Comparison of ENCODE assay signal across 26 cellular contexts in genomic region chr4:151395873-151396272, GRCh38. TPM values are rescaled to one million over a fixed set of nuclear protein-coding genes. Genes with fewer than 3 reads are reported as not detected.
DNase-seq lines count a peak whose midpoint lies in the region; ATAC-seq, FAIRE-seq and TF ChIP-seq lines count a peak whose summit lies in the region.
"Had no signal": no experiment of that assay in that cellular context is flagged by ENCODE, and none has a peak within 500 bp of the region (broad histone marks: within the 10 kb centered on the region; RNA-seq: fewer than 3 reads in every experiment).

No MANE protein-coding gene starts in this region.

- no peak overlapping the region for H2BK15ac ChIP-seq in IMR-90 (ENCODE audit: low read depth, low read length)

- H3K4me1 Mint-ChIP-seq in activated naive CD4-positive, alpha-beta T cell treated with anti-CD3 and anti-CD28 coated beads, Interleukin-2, amount 50 U/mL, for 24 hours = no peaks in the 10 kb centered on the region
- no peaks in the 10 kb centered on the region for H3K4me1 Mint-ChIP-seq in activated naive CD4-positive, alpha-beta T cell treated with anti-CD3 and anti-CD28 coated beads, Interleukin-2, amount 10 ng/mL, durations not matched to agents 7 days and 5 days
- H3K4me1 Mint-ChIP-seq: B cell had no signal

- H3K36me3 Mint-ChIP-seq in activated naive CD4-positive, alpha-beta T cell treated with anti-CD3 and anti-CD28 coated beads, Interleukin-2, amount 50 U/mL, for 24 hours = no peaks in the 10 kb centered on the region
- no peaks in the 10 kb centered on the region for H3K36me3 Mint-ChIP-seq in activated naive CD4-positive, alpha-beta T cell treated with anti-CD3 and anti-CD28 coated beads, Interleukin-2, amount 10 ng/mL, durations not matched to agents 7 days and 5 days
- H3K36me3 Mint-ChIP-seq: CD8-positive, alpha-beta T cell had no signal

- H3K9me1 ChIP-seq in IMR-90 (ENCODE audit: insufficient read depth, low read length) = no peaks in the 10 kb centered on the region

- H3K14ac ChIP-seq in IMR-90 (replicated peaks; ENCODE audit: low read depth, low read length) = no peak overlapping the region

- H2BK5ac ChIP-seq in IMR-90 (ENCODE audit: low read depth, low read length, poor library complexity, severe bottlenecking) = no peak overlapping the region

- ATAC-seq in A549 (no peak), IMR-90 (ENCODE audit: low read depth) (no peak), HG02588 (IDR thresholded peaks at IDR 0.05; ENCODE audit: unreplicated experiment) (no peak)
- ATAC-seq: CD8-positive, alpha-beta T cell; GM12878 had no signal

- H3K4me1 ChIP-seq in A549 = no peaks in the 10 kb centered on the region
- no peaks in the 10 kb centered on the region for H3K4me1 ChIP-seq in IMR-90 (ENCODE audit: control insufficient read depth, insufficient read depth, low read length)
- H3K4me1 ChIP-seq: BLaER1 treated with 17β-estradiol and CSF1 and Interleukin-3, amounts not matched to agents 10 nM and 100 nM; Caco-2 had no signal

- no peak for TF ChIP-seq EP300 in A549 (IDR thresholded peaks at IDR 0.05)

- no peak overlapping the region for H4K5ac ChIP-seq in IMR-90 (ENCODE audit: low read depth, low read length)

- no peak overlapping the region for H2AK5ac ChIP-seq in IMR-90 (ENCODE audit: low read depth, low read length)

- H2BK120ac ChIP-seq in IMR-90 (ENCODE audit: low read depth, low read length) = no peak overlapping the region

- no peaks in the 10 kb centered on the region for H3K79me1 ChIP-seq in IMR-90 (ENCODE audit: low read depth in 1 of 2, low read length in 2 of 2)

- H4K91ac ChIP-seq in IMR-90 (ENCODE audit: insufficient read depth, low read depth, low read length) = no peak overlapping the region

- H4K8ac ChIP-seq in IMR-90 (ENCODE audit: low read depth in 2 of 2, low read length in 2 of 2) = no peak overlapping the region

- in situ Hi-C loops in IMR-90 (cut with MboI; ENCODE audit: low sequenced_read_pairs) = no loop called here

- no peak overlapping the region for H3K9ac ChIP-seq in IMR-90 (ENCODE audit: low read depth, low read length)
- H3K9ac ChIP-seq: BLaER1 treated with 17β-estradiol and CSF1 and Interleukin-3, amounts not matched to agents 10 nM and 100 nM had no signal

- H3K4me2 ChIP-seq in A549 = no peak overlapping the region
- no peak overlapping the region for H3K4me2 ChIP-seq in IMR-90 (ENCODE audit: low read depth, low read length)
- H3K4me2 ChIP-seq: BLaER1 treated with 17β-estradiol and CSF1 and Interleukin-3, amounts not matched to agents 10 nM and 100 nM had no signal

- no peaks in the 10 kb centered on the region for H3K27me3 Mint-ChIP-seq in activated naive CD4-positive, alpha-beta T cell treated with anti-CD3 and anti-CD28 coated beads, Interleukin-2, amount 50 U/mL, for 24 hours
- no peaks in the 10 kb centered on the region for H3K27me3 Mint-ChIP-seq in activated naive CD4-positive, alpha-beta T cell treated with anti-CD3 and anti-CD28 coated beads, Interleukin-2, amount 10 ng/mL, durations not matched to agents 7 days and 5 days

- H2AFZ ChIP-seq in IMR-90 (replicated peaks; ENCODE audit: low read length, poor library complexity) = no peak overlapping the region

- H3K27ac ChIP-seq in A549 (no peak overlapping the region), IMR-90 (ENCODE audit: insufficient read depth, low read length) (no peak overlapping the region)
- H3K27ac ChIP-seq: 22Rv1; BLaER1 treated with 17β-estradiol and CSF1 and Interleukin-3, amounts not matched to agents 10 nM and 100 nM; C4-2B had no signal

- H3K9me3 ChIP-seq in A549 (no peaks in the 10 kb centered on the region), IMR-90 (ENCODE audit: control insufficient read depth, insufficient read depth, low read length) (no peaks in the 10 kb centered on the region)
- H3K9me3 ChIP-seq: Caco-2 had no signal

- no peak for FAIRE-seq in A549 (lab: Jason Lieb, UNC)
- FAIRE-seq: GM12878, GM12892, GM18507 had no signal

- dilution Hi-C loops in IMR-90 (cut with HindIII; ENCODE audit: low sequenced_read_pairs, unreplicated experiment) = no loop called here

- DNase-seq in activated naive CD4-positive, alpha-beta T cell treated with anti-CD3 and anti-CD28 coated beads, Interleukin-2, amount 10 ng/mL, durations not matched to agents 7 days and 5 days = no peak
- DNase-seq in A549 (ENCODE audit: low read depth in 1 of 2, low spot score in 1 of 2) = no peak
- no peak for DNase-seq in IMR-90
- DNase-seq in AG20443 (ENCODE audit: low spot score) = no peak
- DNase-seq: ACHN; AML-193; Caco-2; CD4-positive, alpha-beta T cell; CD8-positive, alpha-beta T cell; DMS 273 treated with DMSO at 0.1 percent for 48 hours; DMS153; DMS53; DMS79; DND-41; EL; GDM1 had no signal

- no peak overlapping the region for H3K56ac ChIP-seq in IMR-90 (ENCODE audit: extremely low read depth, insufficient read depth, low read length)

- no peak overlapping the region for H3K18ac ChIP-seq in IMR-90 (ENCODE audit: low read depth, low read length)

- CTCF ChIA-PET in activated naive CD4-positive, alpha-beta T cell treated with anti-CD3 and anti-CD28 coated beads, Interleukin-2, amount 10 ng/mL, durations not matched to agents 7 days and 5 days (lab: Charles Lee) = no interaction called here
- CTCF ChIA-PET in A549 (lab: Yijun Ruan, JAX) = interaction anchor here (1.0 kb wide), 1 partner anchor 217 kb away, joined by 3 read pairs; no protein-coding TSS in a partner anchor
- CTCF ChIA-PET in IMR-90 (lab: Yijun Ruan, JAX) = no interaction called here

- intact Hi-C loops in IMR-90 (cut with micrococcal nuclease) = no loop called here

- no peaks in the 10 kb centered on the region for H3K27me3 ChIP-seq in IMR-90 (ENCODE audit: control insufficient read depth, insufficient read depth, low read length)
- H3K27me3 ChIP-seq: BLaER1 treated with 17β-estradiol and CSF1 and Interleukin-3, amounts not matched to agents 10 nM and 100 nM had no signal

- H3K23ac ChIP-seq in IMR-90 (ENCODE audit: low read depth, low read length) = no peak overlapping the region

- TF ChIP-seq CTCF in A549 (IDR thresholded peaks at IDR 0.05) = no peak
- TF ChIP-seq CTCF in IMR-90 (conservative IDR thresholded peaks at IDR 0.05; ENCODE audit: low read depth, low read length) = no peak

- H3K4me3 ChIP-seq in A549 (no peak overlapping the region), IMR-90 (ENCODE audit: insufficient read depth, low read depth, low read length) (no peak overlapping the region)
- H3K4me3 ChIP-seq: BLaER1 treated with 17β-estradiol and CSF1 and Interleukin-3, amounts not matched to agents 10 nM and 100 nM; GM12878 had no signal

- no peaks in the 10 kb centered on the region for H3K36me3 ChIP-seq in IMR-90 (ENCODE audit: control insufficient read depth, insufficient read depth, low read length)
- H3K36me3 ChIP-seq: BLaER1 treated with 17β-estradiol and CSF1 and Interleukin-3, amounts not matched to agents 10 nM and 100 nM had no signal

- TF ChIP-seq RAD21 in A549 (conservative IDR thresholded peaks at IDR 0.05 in 1 of 2, IDR thresholded peaks at IDR 0.05 in 1 of 2) (no peak), IMR-90 (IDR thresholded peaks at IDR 0.05; ENCODE audit: low read length) (no peak)

- H3K9me3 Mint-ChIP-seq in activated naive CD4-positive, alpha-beta T cell treated with anti-CD3 and anti-CD28 coated beads, Interleukin-2, amount 50 U/mL, for 24 hours = no peaks in the 10 kb centered on the region
- no peaks in the 10 kb centered on the region for H3K9me3 Mint-ChIP-seq in activated naive CD4-positive, alpha-beta T cell treated with anti-CD3 and anti-CD28 coated beads, Interleukin-2, amount 10 ng/mL, durations not matched to agents 7 days and 5 days
- H3K9me3 Mint-ChIP-seq: CD4-positive, alpha-beta T cell; CD8-positive, alpha-beta T cell had no signal

- H3K4ac ChIP-seq in IMR-90 (ENCODE audit: low read depth, low read length) = no peak overlapping the region

- peak overlapping the region; percentile 2 for H3K27ac Mint-ChIP-seq in activated naive CD4-positive, alpha-beta T cell treated with anti-CD3 and anti-CD28 coated beads, Interleukin-2, amount 50 U/mL, for 24 hours
- no peak overlapping the region for H3K27ac Mint-ChIP-seq in activated naive CD4-positive, alpha-beta T cell treated with anti-CD3 and anti-CD28 coated beads, Interleukin-2, amount 10 ng/mL, durations not matched to agents 7 days and 5 days
- H3K27ac Mint-ChIP-seq: B cell; CD4-positive, alpha-beta T cell; CD8-positive, alpha-beta T cell had no signal

- no peak overlapping the region for H2BK20ac ChIP-seq in IMR-90 (ENCODE audit: low read depth, low read length)

- POLR2A ChIA-PET in A549 (lab: Yijun Ruan, JAX) = no interaction called here
- POLR2A ChIA-PET in IMR-90 (lab: Charles Lee; ENCODE audit: unreplicated experiment) = no interaction called here

- H3K4me3 Mint-ChIP-seq in activated naive CD4-positive, alpha-beta T cell treated with anti-CD3 and anti-CD28 coated beads, Interleukin-2, amount 50 U/mL, for 24 hours = no peak overlapping the region
- H3K4me3 Mint-ChIP-seq in activated naive CD4-positive, alpha-beta T cell treated with anti-CD3 and anti-CD28 coated beads, Interleukin-2, amount 10 ng/mL, durations not matched to agents 7 days and 5 days = no peak overlapping the region
- H3K4me3 Mint-ChIP-seq: B cell; CD4-positive, alpha-beta T cell; CD8-positive, alpha-beta T cell had no signal

- H2AK9ac ChIP-seq in IMR-90 (replicated peaks; ENCODE audit: low read depth, low read length, poor library complexity) = no peak overlapping the region

- TF ChIP-seq POLR2A in A549 (IDR thresholded peaks at IDR 0.05; ENCODE audit: low read length) (no peak), IMR-90 (IDR thresholded peaks at IDR 0.05; ENCODE audit: low read depth, low read length) (no peak)

- BruUV-seq in IMR-90 (replicated peaks; lab: Mats Ljungman, UMichigan) = no TSS peak

- no peaks in the 10 kb centered on the region for H4K20me1 ChIP-seq in IMR-90 (ENCODE audit: insufficient read depth, low read length)
- H4K20me1 ChIP-seq: BLaER1 treated with 17β-estradiol and CSF1 and Interleukin-3, amounts not matched to agents 10 nM and 100 nM had no signal

TF ChIP-seq in A549, 52 proteins besides CTCF, POLR2A, EP300 and RAD21 (continues in another document):
- no peak for TF ChIP-seq RFX5 (IDR thresholded peaks at IDR 0.05)
- TF ChIP-seq MAFK (IDR thresholded peaks at IDR 0.05; ENCODE audit: partially characterized antibody) = peak; percentile 74

TF ChIP-seq in IMR-90, 13 proteins besides CTCF, POLR2A, EP300 and RAD21 (continues in another document):
- TF ChIP-seq CEBPB (IDR thresholded peaks at IDR 0.05; ENCODE audit: low read depth, low read length) (no peak), FOS (IDR thresholded peaks at IDR 0.05; ENCODE audit: low read depth, low read length) (no peak)

RNA-seq across cellular contexts. Expression of gene FHIP1A, which starts 13.1 kb away (rescaled TPM):
- polyA plus RNA-seq in A549 (2011; rRNA removed) = 0.09 and 0.13 TPM in 2 replicates
- polyA plus RNA-seq in A549 (2012; cell fraction: cytosol; rRNA removed) = 0.01 and 0.03 TPM in 2 replicates
- polyA plus RNA-seq in A549 (2012; cell fraction: nucleus; rRNA removed) = 0.04 TPM in 1 of 2 replicates, not detected in the other
- 0.09 to 0.11 TPM (median 0.09 TPM) in 3 replicates for polyA plus RNA-seq in A549 (2017; fragmentation: RNase III; extraction: RNeasy Plus Mini Kit Qiagen cat#74134 plus additional on column Dnase treatment)
- polyA minus RNA-seq in A549 (2011; rRNA and poly(A)+ RNA removed) = 0.25 and 0.29 TPM in 2 replicates
- total RNA-seq in IMR-90 (2012; rRNA removed) = under 0.01 and 0.18 TPM in 2 replicates
- 0.02 and 0.04 TPM in 2 replicates for polyA plus RNA-seq in IMR-90 (2012; rRNA removed)
- 0.01 and 0.02 TPM in 2 replicates for polyA plus RNA-seq in IMR-90 (2012; cell fraction: cytosol; rRNA removed)
- polyA plus RNA-seq in IMR-90 (2012; cell fraction: nucleus; rRNA removed; ENCODE audit: low replicate concordance) = 0.06 TPM in 1 of 2 replicates, not detected in the other
- polyA plus RNA-seq: AG04450 had no signal
